ENCODE assay signal across 20 cellular contexts in the genomic region with DNA sequence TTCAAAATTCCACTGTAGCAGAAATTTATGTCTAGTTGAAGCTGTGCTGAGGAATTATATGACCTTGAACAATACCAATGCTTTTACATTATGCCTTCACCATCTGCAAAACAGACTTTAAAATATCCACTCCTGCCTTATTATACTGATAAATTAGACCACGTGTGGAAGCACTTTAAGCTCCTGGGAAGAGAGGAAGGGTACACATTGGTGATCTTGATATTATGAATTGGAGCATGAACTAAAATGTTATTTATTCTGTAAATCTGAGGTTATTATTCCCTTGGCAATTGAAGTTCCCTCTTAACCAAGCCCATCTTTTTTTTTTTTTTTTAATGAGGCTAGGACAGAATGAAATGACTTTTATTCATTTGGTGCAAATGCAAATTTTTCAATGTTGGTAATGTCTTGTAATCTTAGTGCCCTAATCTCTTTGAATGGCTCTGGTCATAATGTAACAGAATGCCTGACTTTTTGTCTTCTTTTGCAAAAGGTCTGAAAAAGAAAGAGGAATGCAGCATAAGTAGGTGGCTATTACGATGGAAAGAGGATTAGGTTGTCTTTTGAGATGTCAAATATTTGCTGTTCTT.
"Had no signal": no experiment of that assay in that cellular context is flagged by ENCODE, and none has a peak within 500 bp of the region (broad histone marks: within the 10 kb centered on the region; RNA-seq: fewer than 3 reads in every experiment).

No MANE protein-coding gene starts in this region.

- DNase-seq: activated CD4-positive, alpha-beta T cell treated with anti-CD3 and anti-CD28 coated beads for 4 hours; activated CD4-positive, alpha-beta T cell treated with anti-CD3 and anti-CD28 coated beads, Interleukin-2, amount 50 U/mL, for 4 hours; activated naive CD4-positive, alpha-beta T cell; activated T-cell treated with anti-CD3 and anti-CD28 coated beads for 4 hours; activated T-cell treated with anti-CD3 and anti-CD28 coated beads, Interleukin-2, amount 50 U/mL, for 72 hours; central memory CD4-positive, alpha-beta T cell; heart right ventricle; kidney glomerular epithelial cell; left lung; lower lobe of right lung; mesenchymal stem cell; naive thymus-derived CD8-positive, alpha-beta T cell; occipital lobe; right cardiac atrium; stimulated activated CD4-positive, alpha-beta T cell treated with anti-CD3 and anti-CD28 coated beads, Interleukin-15, amount 100 ng/mL, for 24 hours; stimulated activated CD4-positive, alpha-beta T cell treated with anti-CD3 and anti-CD28 coated beads, Interleukin-2, amount 100 ng/mL, for 24 hours; stimulated activated naive B cell treated with anti-CD40 and anti-IgM and Interleukin-4, amounts not matched to agents 10 μg/mL and 1 μg/mL and 100 μg/mL, for 72 hours; stomach; thyroid gland; upper lobe of left lung had no signal
